ENCODE assay signal across 25 cellular contexts in the genomic region with DNA sequence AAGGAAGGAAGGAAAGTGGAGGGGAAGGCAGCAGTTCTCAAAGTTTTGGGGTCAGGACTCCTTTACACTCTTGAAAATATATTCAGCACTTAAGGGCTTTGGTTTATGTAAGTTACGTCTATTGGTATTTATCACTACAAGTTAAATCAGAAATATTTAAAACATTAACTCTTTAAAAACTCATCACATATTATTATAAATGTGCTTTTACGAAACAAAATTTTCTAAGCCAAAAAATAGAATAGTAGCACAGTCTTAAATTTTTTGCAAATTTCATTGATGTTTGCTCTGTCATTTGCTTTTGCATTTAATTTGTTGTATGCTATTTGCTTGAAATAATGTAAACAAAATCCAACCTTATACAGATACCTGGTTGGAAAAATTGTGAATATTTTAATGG.
"Had no signal": no experiment of that assay in that cellular context is flagged by ENCODE, and none has a peak within 500 bp of the region (broad histone marks: within the 10 kb centered on the region; RNA-seq: fewer than 3 reads in every experiment).

No MANE protein-coding gene starts in this region.

- FAIRE-seq: kidney, urothelium cell line had no signal

- H3K27ac Mint-ChIP-seq: mesothelial cell of epicardium, naive B cell, natural killer cell, nephron progenitor cell, progenitor cell of endocrine pancreas had no signal

- H3K36me3 ChIP-seq: ovary, right lobe of liver had no signal

- H3K27me3 ChIP-seq: ovary, right atrium auricular region, right lobe of liver, stomach, testis, thyroid gland, transverse colon, upper lobe of right lung had no signal

- ATAC-seq: left colon; natural killer cell; right lobe of liver; stimulated activated naive B cell treated with anti-CD40 and anti-IgM and Interleukin-4, amounts not matched to agents 10 μg/mL and 1 μg/mL and 100 μg/mL, for 72 hours; stimulated activated naive CD8-positive, alpha-beta T cell treated with anti-CD3 and anti-CD28 coated beads, Interleukin-15, Interleukin-2, amounts not matched to agents 100 U/mL and 50 U/mL, for 24 hours; upper lobe of right lung had no signal

- H3K4me3 Mint-ChIP-seq: mesothelial cell of epicardium; naive B cell; natural killer cell; nephron progenitor cell; stimulated activated naive B cell treated with anti-CD40 and anti-IgM and Interleukin-4, amounts not matched to agents 10 μg/mL and 1 μg/mL and 100 μg/mL, for 72 hours had no signal

- H3K4me1 ChIP-seq: right lobe of liver, testis had no signal

- H3K4me3 ChIP-seq: left ventricle myocardium inferior, lung, ovary, right atrium auricular region, right lobe of liver, smooth muscle cell, stomach, testis, thyroid gland, transverse colon, upper lobe of right lung had no signal

- DNase-seq: hippocampal formation; kidney; left colon; left ventricle myocardium inferior; mesendoderm; naive B cell; natural killer cell; nephron progenitor cell; ovary; right lobe of liver; stimulated activated CD4-positive, alpha-beta T cell treated with anti-CD3 and anti-CD28 coated beads, Interleukin-1b, Interleukin-23, amount 100 ng/mL, for 48 hours; stimulated activated CD4-positive, alpha-beta T cell treated with anti-CD3 and anti-CD28 coated beads, Interleukin-4, amount 100 ng/mL, for 1 hour; stimulated activated naive B cell treated with anti-CD40 and anti-IgM and Interleukin-4, amounts not matched to agents 10 μg/mL and 1 μg/mL and 100 μg/mL, for 72 hours; stimulated activated naive CD8-positive, alpha-beta T cell treated with anti-CD3 and anti-CD28 coated beads, Interleukin-15, Interleukin-2, amounts not matched to agents 100 U/mL and 50 U/mL, for 24 hours; stomach; testis; thyroid gland; transverse colon; upper lobe of right lung had no signal

- H3K9me3 Mint-ChIP-seq: mesothelial cell of epicardium; naive B cell; natural killer cell; nephron progenitor cell; stimulated activated naive B cell treated with anti-CD40 and anti-IgM and Interleukin-4, amounts not matched to agents 10 μg/mL and 1 μg/mL and 100 μg/mL, for 72 hours had no signal

- H3K27ac ChIP-seq: left ventricle myocardium inferior, ovary, right atrium auricular region, right lobe of liver, stomach, testis, thyroid gland, transverse colon, upper lobe of right lung had no signal

- H3K4me2 ChIP-seq: smooth muscle cell had no signal

- H3K9me3 ChIP-seq: left ventricle myocardium inferior, ovary, right atrium auricular region, right lobe of liver, stomach, testis, thyroid gland, transverse colon, upper lobe of right lung had no signal

- H3K27me3 Mint-ChIP-seq: naive B cell; progenitor cell of endocrine pancreas; stimulated activated naive B cell treated with anti-CD40 and anti-IgM and Interleukin-4, amounts not matched to agents 10 μg/mL and 1 μg/mL and 100 μg/mL, for 72 hours had no signal

- H3K36me3 Mint-ChIP-seq: natural killer cell had no signal
